ENCODE assay signal across 20 cellular contexts in the genomic region with DNA sequence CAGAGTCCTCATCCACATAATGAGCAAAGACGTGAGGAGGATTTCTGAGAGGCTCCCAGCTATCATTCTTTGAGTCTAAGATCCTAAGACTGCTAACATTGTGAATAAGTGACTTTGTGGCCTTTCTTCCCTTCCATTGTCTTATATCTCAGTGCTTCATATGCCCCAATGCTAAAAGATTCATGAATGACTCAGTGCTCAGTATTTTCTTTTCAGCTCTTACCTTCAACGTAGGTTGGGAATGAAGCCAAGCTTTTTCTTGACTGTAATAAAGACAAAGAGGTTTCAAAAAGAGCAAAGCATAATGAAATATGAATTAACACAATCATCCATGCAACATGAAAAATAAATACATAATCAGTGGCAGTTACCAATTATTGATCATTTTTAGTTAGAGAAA.
DNase-seq lines count a peak whose midpoint lies in the region; ATAC-seq and TF ChIP-seq lines count a peak whose summit lies in the region.
"Had no signal": no experiment of that assay in that cellular context is flagged by ENCODE, and none has a peak within 500 bp of the region (broad histone marks: within the 10 kb centered on the region; RNA-seq: fewer than 3 reads in every experiment).

No MANE protein-coding gene starts in this region.

- H3K27me3 ChIP-seq in BLaER1 (no peaks in the 10 kb centered on the region), IMR-90 (ENCODE audit: control insufficient read depth, insufficient read depth, low read length) (no peaks in the 10 kb centered on the region)
- H3K27me3 ChIP-seq: sigmoid colon, vagina had no signal

- no peak for TF ChIP-seq CTCF in IMR-90 (conservative IDR thresholded peaks at IDR 0.05; ENCODE audit: low read depth, low read length)
- no peak for TF ChIP-seq CTCF in choroid plexus epithelial cell (conservative IDR thresholded peaks at IDR 0.05; ENCODE audit: low read depth, low read length)

- no peak overlapping the region for H2BK5ac ChIP-seq in IMR-90 (ENCODE audit: low read depth, low read length, poor library complexity, severe bottlenecking)

- DNase-seq in IMR-90 (peak; percentile 45), choroid plexus epithelial cell (ENCODE audit: low read depth) (peak; percentile 13), left colon (no peak), RKO (ENCODE audit: low spot score) (no peak)
- no peak for DNase-seq in activated naive CD4-positive, alpha-beta T cell treated with anti-CD3 and anti-CD28 coated beads, Interleukin-2, amount 50 U/mL, for 72 hours (ENCODE audit: low spot score in 2 of 2)
- DNase-seq in activated CD4-positive, alpha-beta T cell treated with anti-CD3 and anti-CD28 coated beads for 36 hours, result no peak
- DNase-seq: activated CD4-positive, alpha-beta T cell treated with anti-CD3 and anti-CD28 coated beads, Interleukin-2, amount 10 ng/mL, durations not matched to agents 7 days and 5 days; activated CD8-positive, alpha-beta memory T cell treated with anti-CD3 and anti-CD28 coated beads, Interleukin-2, amount 50 U/mL, for 48 hours; aorta; CD8-positive, alpha-beta memory T cell; head of caudate nucleus; NCI-H2081 treated with DMSO at 0.1 percent for 48 hours; NCI-H526 treated with DMSO at 0.1 percent for 48 hours; sigmoid colon had no signal

- no peaks in the 10 kb centered on the region for H3K9me1 ChIP-seq in IMR-90 (ENCODE audit: insufficient read depth, low read length)

- H3K4ac ChIP-seq in IMR-90 (ENCODE audit: low read depth, low read length), result no peak overlapping the region

- no peak overlapping the region for H4K91ac ChIP-seq in IMR-90 (ENCODE audit: insufficient read depth, low read depth, low read length)

- H3K4me3 ChIP-seq in BLaER1, result no peak overlapping the region
- H3K4me3 ChIP-seq in IMR-90 (ENCODE audit: insufficient read depth, low read depth, low read length), result no peak overlapping the region
- H3K4me3 ChIP-seq in choroid plexus epithelial cell (ENCODE audit: low read depth, low read length), result no peak overlapping the region
- H3K4me3 ChIP-seq: sigmoid colon, SK-N-MC, vagina had no signal

- H3K14ac ChIP-seq in IMR-90 (replicated peaks; ENCODE audit: low read depth, low read length), result no peak overlapping the region

- no peaks in the 10 kb centered on the region for H3K36me3 Mint-ChIP-seq in activated naive CD4-positive, alpha-beta T cell treated with anti-CD3 and anti-CD28 coated beads, Interleukin-2, amount 50 U/mL, for 72 hours
- no peaks in the 10 kb centered on the region for H3K36me3 Mint-ChIP-seq in activated CD4-positive, alpha-beta T cell treated with anti-CD3 and anti-CD28 coated beads for 36 hours (ENCODE audit: low read depth)
- H3K36me3 Mint-ChIP-seq: CD8-positive, alpha-beta memory T cell had no signal

- H3K4me2 ChIP-seq in BLaER1 (peak overlapping the region; percentile 81), IMR-90 (ENCODE audit: low read depth, low read length) (no peak overlapping the region)

- H3K18ac ChIP-seq in IMR-90 (ENCODE audit: low read depth, low read length), result no peak overlapping the region

- no peak overlapping the region for H2AK5ac ChIP-seq in IMR-90 (ENCODE audit: low read depth, low read length)

- dilution Hi-C loops in IMR-90 (cut with HindIII; ENCODE audit: low sequenced_read_pairs, unreplicated experiment), result no loop called here

- H2BK20ac ChIP-seq in IMR-90 (ENCODE audit: low read depth, low read length), result no peak overlapping the region

- H2AK9ac ChIP-seq in IMR-90 (replicated peaks; ENCODE audit: low read depth, low read length, poor library complexity), result no peak overlapping the region

- intact Hi-C loops in IMR-90 (cut with micrococcal nuclease) (no loop called here), left colon (cut with DNase I, micrococcal nuclease) (no loop called here)
- intact Hi-C loops in activated CD4-positive, alpha-beta T cell treated with anti-CD3 and anti-CD28 coated beads for 36 hours (cut with DNase I, micrococcal nuclease), result no loop called here

- H3K23ac ChIP-seq in IMR-90 (ENCODE audit: low read depth, low read length), result no peak overlapping the region

- no TSS peak for BruUV-seq in IMR-90 (replicated peaks; lab: Mats Ljungman, UMichigan)

- WGBS in IMR-90 (ENCODE audit: extremely low coverage in 2 of 2, insufficient read length in 1 of 2), 2 experiments, result no CpG with 5 or more reads among the region's 2 CpGs

- CTCF ChIA-PET in IMR-90 (lab: Yijun Ruan, JAX), result no interaction called here
- CTCF ChIA-PET in activated CD4-positive, alpha-beta T cell treated with anti-CD3 and anti-CD28 coated beads for 36 hours (lab: Charles Lee), result interaction anchor here (1.5 kb wide), 1 partner anchor 15 kb away, joined by 3 read pairs; no protein-coding TSS in a partner anchor

- H3K9me3 ChIP-seq in BLaER1 (no peaks in the 10 kb centered on the region), IMR-90 (ENCODE audit: control insufficient read depth, insufficient read depth, low read length) (no peaks in the 10 kb centered on the region)
- H3K9me3 ChIP-seq: neutrophil, sigmoid colon, vagina had no signal

- no peak overlapping the region for H3K56ac ChIP-seq in IMR-90 (ENCODE audit: extremely low read depth, insufficient read depth, low read length)

- H2BK15ac ChIP-seq in IMR-90 (ENCODE audit: low read depth, low read length), result no peak overlapping the region

- no peak for TF ChIP-seq RAD21 in IMR-90 (IDR thresholded peaks at IDR 0.05; ENCODE audit: low read length)

- no peaks in the 10 kb centered on the region for H3K9me3 Mint-ChIP-seq in activated naive CD4-positive, alpha-beta T cell treated with anti-CD3 and anti-CD28 coated beads, Interleukin-2, amount 50 U/mL, for 72 hours
- no peaks in the 10 kb centered on the region for H3K9me3 Mint-ChIP-seq in activated CD4-positive, alpha-beta T cell treated with anti-CD3 and anti-CD28 coated beads for 36 hours (ENCODE audit: low read depth)
- H3K9me3 Mint-ChIP-seq: activated CD4-positive, alpha-beta T cell treated with anti-CD3 and anti-CD28 coated beads, Interleukin-2, amount 10 ng/mL, durations not matched to agents 7 days and 5 days; CD8-positive, alpha-beta memory T cell had no signal

- in situ Hi-C loops in IMR-90 (cut with MboI; ENCODE audit: low sequenced_read_pairs), result no loop called here

- peaks cover 19% of the 10 kb centered on the region for H3K4me1 Mint-ChIP-seq in activated CD4-positive, alpha-beta T cell treated with anti-CD3 and anti-CD28 coated beads for 36 hours

- H2AFZ ChIP-seq in IMR-90 (replicated peaks; ENCODE audit: low read length, poor library complexity), result no peak overlapping the region

- H4K20me1 ChIP-seq in BLaER1, result no peaks in the 10 kb centered on the region
- H4K20me1 ChIP-seq in IMR-90 (ENCODE audit: insufficient read depth, low read length), result no peaks in the 10 kb centered on the region

- H3K4me3 Mint-ChIP-seq in activated CD4-positive, alpha-beta T cell treated with anti-CD3 and anti-CD28 coated beads for 36 hours, result no peak overlapping the region
- H3K4me3 Mint-ChIP-seq: activated CD4-positive, alpha-beta T cell treated with anti-CD3 and anti-CD28 coated beads, Interleukin-2, amount 10 ng/mL, durations not matched to agents 7 days and 5 days; CD8-positive, alpha-beta memory T cell had no signal

- peaks cover 2% of the 10 kb centered on the region for H3K27me3 Mint-ChIP-seq in activated CD4-positive, alpha-beta T cell treated with anti-CD3 and anti-CD28 coated beads for 36 hours

- H3K9ac ChIP-seq in BLaER1, result peak overlapping the region; percentile 79
- H3K9ac ChIP-seq in IMR-90 (ENCODE audit: low read depth, low read length), result no peak overlapping the region

- peaks cover 98% of the 10 kb centered on the region for H3K4me1 ChIP-seq in BLaER1
- no peaks in the 10 kb centered on the region for H3K4me1 ChIP-seq in IMR-90 (ENCODE audit: control insufficient read depth, insufficient read depth, low read length)

- H3K27ac Mint-ChIP-seq in activated naive CD4-positive, alpha-beta T cell treated with anti-CD3 and anti-CD28 coated beads, Interleukin-2, amount 50 U/mL, for 72 hours, result no peak overlapping the region
- no peak overlapping the region for H3K27ac Mint-ChIP-seq in activated CD4-positive, alpha-beta T cell treated with anti-CD3 and anti-CD28 coated beads for 36 hours
- H3K27ac Mint-ChIP-seq: activated CD4-positive, alpha-beta T cell treated with anti-CD3 and anti-CD28 coated beads, Interleukin-2, amount 10 ng/mL, durations not matched to agents 7 days and 5 days; CD8-positive, alpha-beta memory T cell had no signal

- no peak for TF ChIP-seq POLR2A in IMR-90 (IDR thresholded peaks at IDR 0.05; ENCODE audit: low read depth, low read length)

- H3K79me1 ChIP-seq in IMR-90 (ENCODE audit: low read depth in 1 of 2, low read length in 2 of 2), result no peaks in the 10 kb centered on the region; a peak in 1 of 4 replicates

- no peak overlapping the region for H4K8ac ChIP-seq in IMR-90 (ENCODE audit: low read depth in 2 of 2, low read length in 2 of 2)

- peaks cover 68% of the 10 kb centered on the region for H3K36me3 ChIP-seq in BLaER1
- H3K36me3 ChIP-seq in IMR-90 (ENCODE audit: control insufficient read depth, insufficient read depth, low read length), result no peaks in the 10 kb centered on the region
- H3K36me3 ChIP-seq: neutrophil, sigmoid colon, vagina had no signal

- H2BK120ac ChIP-seq in IMR-90 (ENCODE audit: low read depth, low read length), result no peak overlapping the region

- H3K27ac ChIP-seq in BLaER1 (peak overlapping the region; percentile 94), IMR-90 (ENCODE audit: insufficient read depth, low read length) (no peak overlapping the region)
- H3K27ac ChIP-seq: neutrophil, sigmoid colon, SK-N-MC, vagina had no signal

- POLR2A ChIA-PET in IMR-90 (lab: Charles Lee; ENCODE audit: unreplicated experiment), result no interaction called here
- POLR2A ChIA-PET in activated CD4-positive, alpha-beta T cell treated with anti-CD3 and anti-CD28 coated beads for 36 hours (lab: Charles Lee), result no interaction called here

- no peak overlapping the region for H4K5ac ChIP-seq in IMR-90 (ENCODE audit: low read depth, low read length)

- ATAC-seq in IMR-90 (ENCODE audit: low read depth), result no peak
- peak; percentile 32 for ATAC-seq in left colon
- ATAC-seq in GM19351 (IDR thresholded peaks at IDR 0.05; ENCODE audit: unreplicated experiment), result no peak
- no peak for ATAC-seq in activated naive CD4-positive, alpha-beta T cell treated with anti-CD3 and anti-CD28 coated beads, Interleukin-2, amount 50 U/mL, for 72 hours
- ATAC-seq in activated CD4-positive, alpha-beta T cell treated with anti-CD3 and anti-CD28 coated beads for 36 hours, result no peak
- ATAC-seq: esophagus mucosa had no signal

TF ChIP-seq in IMR-90, 13 proteins besides CTCF, POLR2A, EP300 and RAD21 (continues in another document):
- TF ChIP-seq, protein P1, sequence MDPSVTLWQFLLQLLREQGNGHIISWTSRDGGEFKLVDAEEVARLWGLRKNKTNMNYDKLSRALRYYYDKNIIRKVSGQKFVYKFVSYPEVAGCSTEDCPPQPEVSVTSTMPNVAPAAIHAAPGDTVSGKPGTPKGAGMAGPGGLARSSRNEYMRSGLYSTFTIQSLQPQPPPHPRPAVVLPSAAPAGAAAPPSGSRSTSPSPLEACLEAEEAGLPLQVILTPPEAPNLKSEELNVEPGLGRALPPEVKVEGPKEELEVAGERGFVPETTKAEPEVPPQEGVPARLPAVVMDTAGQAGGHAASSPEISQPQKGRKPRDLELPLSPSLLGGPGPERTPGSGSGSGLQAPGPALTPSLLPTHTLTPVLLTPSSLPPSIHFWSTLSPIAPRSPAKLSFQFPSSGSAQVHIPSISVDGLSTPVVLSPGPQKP (IDR thresholded peaks at IDR 0.05; ENCODE audit: borderline replicate concordance, low read depth, low read length), result no peak
- TF ChIP-seq MAFK (IDR thresholded peaks at IDR 0.05; ENCODE audit: low read depth, low read length), result no peak

Comparison
In these comparisons a context has a peak if more than half of its experiments do, and no peak if none do; other contexts are left out.
1. DNase-seq: peak in IMR-90 (single experiment) and choroid plexus epithelial cell (single experiment); none in left colon (0 of 2), activated naive CD4-positive, alpha-beta T cell treated with anti-CD3 and anti-CD28 coated beads, Interleukin-2, amount 50 U/mL, for 72 hours (0 of 2), activated CD4-positive, alpha-beta T cell treated with anti-CD3 and anti-CD28 coated beads for 36 hours (single experiment) and RKO (single experiment).